In genomic region chr20:25867776-25868649, GRCh38 we compare ENCODE assay signal across 8 cellular contexts.
DNase-seq lines count a peak whose midpoint lies in the region; ATAC-seq and TF ChIP-seq lines count a peak whose summit lies in the region.

No MANE protein-coding gene starts in this region.

- intact Hi-C loops in PC-3 (cut with micrococcal nuclease): no loop called here

- H3K4me3 ChIP-seq in SK-N-SH (ENCODE audit: low read depth in 2 of 2, low read length in 1 of 2): peak overlapping the region in 1 of 2 experiments; percentile 34; a peak in 2 of 4 replicates
- peak overlapping the region; percentile 47 for H3K4me3 ChIP-seq in retinal pigment epithelial cell (ENCODE audit: low read length)
- no peak overlapping the region for H3K4me3 ChIP-seq in PC-3 (ENCODE audit: low read length)

- H3K4me1 ChIP-seq in SK-N-SH (ENCODE audit: control insufficient read depth in 1 of 2, insufficient read depth in 2 of 2, low read depth in 1 of 2, low read length in 1 of 2) (peaks cover 0 to 15% of the 10 kb centered on the region in 2 experiments; a peak in 1 of 4 replicates), PC-3 (ENCODE audit: insufficient read depth, low read length) (peaks cover 13% of the 10 kb centered on the region; the same call in 1 of the 2 replicates)

- H3K27ac ChIP-seq in SK-N-SH (ENCODE audit: low read depth in 2 of 2, low read length in 1 of 2) (no peak overlapping the region), PC-3 (ENCODE audit: low read length) (no peak overlapping the region)

- ATAC-seq in HG03097 (IDR thresholded peaks at IDR 0.05; ENCODE audit: low FRiP score, unreplicated experiment) (peak; percentile 71), GM21390 (IDR thresholded peaks at IDR 0.05; ENCODE audit: unreplicated experiment) (no peak), PC-3 (no peak)

- H4K20me1 ChIP-seq in SK-N-SH (ENCODE audit: insufficient read depth) (no peaks in the 10 kb centered on the region), PC-3 (ENCODE audit: low read length) (no peaks in the 10 kb centered on the region)

- no peaks in the 10 kb centered on the region for H3K36me3 ChIP-seq in SK-N-SH (replicated peaks in 1 of 2; ENCODE audit: control insufficient read depth in 1 of 2, insufficient read depth in 2 of 2, low read length in 1 of 2)
- H3K36me3 ChIP-seq in PC-3 (ENCODE audit: low read depth, low read length): no peaks in the 10 kb centered on the region

- peak; percentile 87 for DNase-seq in ELF-1 (ENCODE audit: low read depth, low spot score)
- DNase-seq in SK-N-SH: peak; percentile 71
- DNase-seq in astrocyte of the hippocampus (ENCODE audit: low read depth, low spot score): peak; percentile 86
- DNase-seq in hypothalamus (lab: John Stamatoyannopoulos, UW): peak; percentile 42 to 93 (median 81)
- no peak for DNase-seq in retinal pigment epithelial cell (ENCODE audit: low read depth)
- no peak for DNase-seq in PC-3

- TF ChIP-seq CTCF in SK-N-SH (IDR thresholded peaks at IDR 0.05) (no peak), retinal pigment epithelial cell (conservative IDR thresholded peaks at IDR 0.05; ENCODE audit: low read depth, low read length) (no peak), PC-3 (conservative IDR thresholded peaks at IDR 0.05; ENCODE audit: low read depth, low read length) (no peak)

- H3K9me2 ChIP-seq in SK-N-SH: no peaks in the 10 kb centered on the region
- no peaks in the 10 kb centered on the region for H3K9me2 ChIP-seq in PC-3 (replicated peaks; ENCODE audit: low read length)

- H3K9ac ChIP-seq in SK-N-SH (no peak overlapping the region), PC-3 (ENCODE audit: low read length) (no peak overlapping the region)

- POLR2A ChIA-PET in SK-N-SH (lab: Yijun Ruan, JAX): no interaction called here
- POLR2A ChIA-PET in PC-3 (lab: Charles Lee; ENCODE audit: unreplicated experiment): no interaction called here

- H3K9me3 ChIP-seq in SK-N-SH: no peaks in the 10 kb centered on the region
- H3K9me3 ChIP-seq in PC-3 (ENCODE audit: low read length): no peaks in the 10 kb centered on the region

- whole genome bisulfite sequencing in SK-N-SH (ENCODE audit: low lambda C conversion rate): 37% methylated on average over 23 of the region's 46 CpGs

- BruUV-seq in PC-3 (replicated peaks; lab: Mats Ljungman, UMichigan): no TSS peak

- TF ChIP-seq RAD21 in SK-N-SH (IDR thresholded peaks at IDR 0.05; ENCODE audit: low read length): no peak

- CTCF ChIA-PET in SK-N-SH (lab: Yijun Ruan, JAX): no interaction called here
- CTCF ChIA-PET in PC-3 (lab: Charles Lee): no interaction called here

- H3K79me2 ChIP-seq in SK-N-SH (ENCODE audit: insufficient read depth) (no peaks in the 10 kb centered on the region), PC-3 (ENCODE audit: low read length) (no peaks in the 10 kb centered on the region)

- H3K4me2 ChIP-seq in SK-N-SH (peak overlapping the region; percentile 44), PC-3 (ENCODE audit: low read length) (no peak overlapping the region)

- H3K27me3 ChIP-seq in SK-N-SH (ENCODE audit: insufficient read depth) (no peaks in the 10 kb centered on the region), PC-3 (ENCODE audit: low read length) (no peaks in the 10 kb centered on the region)

- H3F3A ChIP-seq in SK-N-SH (replicated peaks; ENCODE audit: insufficient read depth): no peaks in the 10 kb centered on the region
- no peaks in the 10 kb centered on the region for H3F3A ChIP-seq in PC-3 (ENCODE audit: low read length, unreplicated experiment)

- no peak overlapping the region for H2AFZ ChIP-seq in SK-N-SH (ENCODE audit: low read depth)
- H2AFZ ChIP-seq in PC-3 (ENCODE audit: low read length): no peak overlapping the region

- no peak for TF ChIP-seq EP300 in SK-N-SH (IDR thresholded peaks at IDR 0.05; ENCODE audit: borderline replicate concordance in 1 of 2, low read depth in 1 of 2, low read length in 1 of 2)

TF ChIP-seq in SK-N-SH, 30 proteins besides CTCF, POLR2A, EP300 and RAD21:
- TF ChIP-seq NRF1 (IDR thresholded peaks at IDR 0.05; ENCODE audit: low read depth, low read length): peak; percentile 71
- TF ChIP-seq ELF1 (IDR thresholded peaks at IDR 0.05): no peak
- TF ChIP-seq USF2 (IDR thresholded peaks at IDR 0.05; ENCODE audit: borderline replicate concordance, low read depth, low read length): no peak

Comparison
In these comparisons a context has a peak if more than half of its experiments do, and no peak if none do; other contexts are left out.
1. DNase-seq: peak in ELF-1 (single experiment), SK-N-SH (single experiment), astrocyte of the hippocampus (single experiment) and hypothalamus (51 of 51); none in retinal pigment epithelial cell (single experiment) and PC-3 (single experiment).